Comparison of ENCODE assay signal across 1 cellular context in the genomic region with DNA sequence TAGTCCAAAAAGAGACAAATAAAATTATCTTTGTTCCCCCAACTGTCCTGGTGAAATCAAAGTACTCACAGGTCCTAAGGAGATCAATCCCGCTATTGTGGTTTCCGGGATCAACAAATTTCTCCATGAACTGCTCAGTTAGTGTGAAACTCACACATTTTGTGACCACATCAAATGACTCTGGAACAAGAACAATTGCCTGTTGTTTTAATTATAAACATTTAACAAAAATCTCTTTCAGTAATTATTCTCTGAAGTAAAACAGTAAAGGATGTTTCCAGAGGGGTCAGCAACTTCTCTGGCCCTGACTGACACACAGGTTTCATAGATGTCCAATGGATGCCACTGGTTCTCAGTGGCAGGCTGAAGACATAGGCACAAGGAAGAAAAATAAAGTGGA.
TF ChIP-seq lines count a peak whose summit lies in the region.

No MANE protein-coding gene starts in this region.

TF ChIP-seq in HCT116, 20 proteins besides CTCF, POLR2A, EP300 and RAD21:
- TF ChIP-seq YY1 (IDR thresholded peaks at IDR 0.05; ENCODE audit: extremely low read depth, insufficient replicate concordance, low read depth, low read length), result no peak
- TF ChIP-seq, protein P1, sequence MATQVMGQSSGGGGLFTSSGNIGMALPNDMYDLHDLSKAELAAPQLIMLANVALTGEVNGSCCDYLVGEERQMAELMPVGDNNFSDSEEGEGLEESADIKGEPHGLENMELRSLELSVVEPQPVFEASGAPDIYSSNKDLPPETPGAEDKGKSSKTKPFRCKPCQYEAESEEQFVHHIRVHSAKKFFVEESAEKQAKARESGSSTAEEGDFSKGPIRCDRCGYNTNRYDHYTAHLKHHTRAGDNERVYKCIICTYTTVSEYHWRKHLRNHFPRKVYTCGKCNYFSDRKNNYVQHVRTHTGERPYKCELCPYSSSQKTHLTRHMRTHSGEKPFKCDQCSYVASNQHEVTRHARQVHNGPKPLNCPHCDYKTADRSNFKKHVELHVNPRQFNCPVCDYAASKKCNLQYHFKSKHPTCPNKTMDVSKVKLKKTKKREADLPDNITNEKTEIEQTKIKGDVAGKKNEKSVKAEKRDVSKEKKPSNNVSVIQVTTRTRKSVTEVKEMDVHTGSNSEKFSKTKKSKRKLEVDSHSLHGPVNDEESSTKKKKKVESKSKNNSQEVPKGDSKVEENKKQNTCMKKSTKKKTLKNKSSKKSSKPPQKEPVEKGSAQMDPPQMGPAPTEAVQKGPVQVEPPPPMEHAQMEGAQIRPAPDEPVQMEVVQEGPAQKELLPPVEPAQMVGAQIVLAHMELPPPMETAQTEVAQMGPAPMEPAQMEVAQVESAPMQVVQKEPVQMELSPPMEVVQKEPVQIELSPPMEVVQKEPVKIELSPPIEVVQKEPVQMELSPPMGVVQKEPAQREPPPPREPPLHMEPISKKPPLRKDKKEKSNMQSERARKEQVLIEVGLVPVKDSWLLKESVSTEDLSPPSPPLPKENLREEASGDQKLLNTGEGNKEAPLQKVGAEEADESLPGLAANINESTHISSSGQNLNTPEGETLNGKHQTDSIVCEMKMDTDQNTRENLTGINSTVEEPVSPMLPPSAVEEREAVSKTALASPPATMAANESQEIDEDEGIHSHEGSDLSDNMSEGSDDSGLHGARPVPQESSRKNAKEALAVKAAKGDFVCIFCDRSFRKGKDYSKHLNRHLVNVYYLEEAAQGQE (IDR thresholded peaks at IDR 0.05; ENCODE audit: low read depth), result no peak
- no peak for TF ChIP-seq SP1 (IDR thresholded peaks at IDR 0.05; ENCODE audit: low read depth)
- TF ChIP-seq SRF (IDR thresholded peaks at IDR 0.05; ENCODE audit: low read depth), result no peak
- no peak for TF ChIP-seq SIN3A (IDR thresholded peaks at IDR 0.05; ENCODE audit: low read depth)
- TF ChIP-seq EZH2phosphoT487 (IDR thresholded peaks at IDR 0.05; ENCODE audit: borderline replicate concordance), result no peak
- no peak for TF ChIP-seq CEBPB (IDR thresholded peaks at IDR 0.05; ENCODE audit: low read depth)
- TF ChIP-seq TCF7L2 (IDR thresholded peaks at IDR 0.05; ENCODE audit: borderline replicate concordance, extremely low read depth, insufficient read depth, insufficient read length), result no peak
- no peak for TF ChIP-seq ZFX (IDR thresholded peaks at IDR 0.05)
